9 cellular contexts compared by ENCODE assay signal in genomic region chr3:32733631-32734229, GRCh38. TPM values are rescaled to one million over a fixed set of nuclear protein-coding genes. Genes with fewer than 3 reads are reported as not detected.
DNase-seq lines count a peak whose midpoint lies in the region; ATAC-seq and TF ChIP-seq lines count a peak whose summit lies in the region.
"Had no signal": no experiment of that assay in that cellular context is flagged by ENCODE, and none has a peak within 500 bp of the region (broad histone marks: within the 10 kb centered on the region; RNA-seq: fewer than 3 reads in every experiment).

No MANE protein-coding gene starts in this region.

- in situ Hi-C loops in SK-MEL-5 (cut with HindIII; ENCODE audit: low pct_unique_long_range_greater_than_20kb, low sequenced_read_pairs), result no loop called here

- intact Hi-C loops in Calu3 (cut with micrococcal nuclease; ENCODE audit: unreplicated experiment), result loop anchor here (1.0 kb wide), 2 partner anchors 170 to 201 kb away; no protein-coding TSS in a partner anchor

- no peak overlapping the region for H3K4me3 Mint-ChIP-seq in Calu3 (ENCODE audit: low read depth, unreplicated experiment)
- H3K4me3 Mint-ChIP-seq: naive B cell had no signal

- CTCF ChIA-PET in Calu3 (lab: Charles Lee), result no interaction called here

- H3K4me3 ChIP-seq in fibroblast of mammary gland (ENCODE audit: control insufficient read depth, low read depth, low read length) (no peak overlapping the region), retinal pigment epithelial cell (ENCODE audit: low read length) (no peak overlapping the region)

- no peaks in the 10 kb centered on the region for H3K4me1 Mint-ChIP-seq in Calu3 (ENCODE audit: low read depth, unreplicated experiment)

- H3K36me3 Mint-ChIP-seq in Calu3 (ENCODE audit: insufficient read depth, unreplicated experiment), result no peaks in the 10 kb centered on the region

- no peak overlapping the region for H3K27ac Mint-ChIP-seq in Calu3 (ENCODE audit: unreplicated experiment)

- BruUV-seq in Calu3 (replicated peaks; lab: Mats Ljungman, UMichigan), result no TSS peak

- ATAC-seq in HG03378 (IDR thresholded peaks at IDR 0.05; ENCODE audit: unreplicated experiment), result peak; percentile 53
- no peak for ATAC-seq in HG02970 (IDR thresholded peaks at IDR 0.05; ENCODE audit: low FRiP score, unreplicated experiment)
- no peak for ATAC-seq in HG02840 (IDR thresholded peaks at IDR 0.05; ENCODE audit: low FRiP score, unreplicated experiment)
- no peak for ATAC-seq in HG02938 (IDR thresholded peaks at IDR 0.05; ENCODE audit: unreplicated experiment)

- no peaks in the 10 kb centered on the region for H3K27me3 Mint-ChIP-seq in Calu3 (ENCODE audit: unreplicated experiment)
- H3K27me3 Mint-ChIP-seq: naive B cell had no signal

- H3K9me3 Mint-ChIP-seq in Calu3 (ENCODE audit: low read depth, unreplicated experiment), result no peaks in the 10 kb centered on the region
- H3K9me3 Mint-ChIP-seq: naive B cell had no signal

- DNase-seq in Calu3, result no peak
- peak; percentile 67 for DNase-seq in SK-MEL-5 (ENCODE audit: low read depth, low spot score)
- peak; percentile 54 for DNase-seq in fibroblast of mammary gland (ENCODE audit: low read depth)
- DNase-seq in retinal pigment epithelial cell (ENCODE audit: low read depth), result peak; percentile 5
- DNase-seq: naive B cell had no signal

- TF ChIP-seq CTCF in Calu3 (IDR thresholded peaks at IDR 0.05; ENCODE audit: unreplicated experiment) (peak; percentile 40), fibroblast of mammary gland (conservative IDR thresholded peaks at IDR 0.05; ENCODE audit: control insufficient read depth, insufficient read depth, low read depth, low read length) (peak; percentile 71), retinal pigment epithelial cell (conservative IDR thresholded peaks at IDR 0.05; ENCODE audit: low read depth, low read length) (peak; percentile 65)

RNA-seq across cellular contexts. Expression of gene CNOT10, which starts 48.7 kb away (rescaled TPM):
- total RNA-seq in Calu3 (2022), result 41.4 and 45.1 TPM in 2 replicates
- 29.2 and 34.8 TPM in 2 replicates for total RNA-seq in SK-MEL-5 (2014; rRNA removed; shearing (Covaris generic))
- polyA plus RNA-seq in SK-MEL-5 (2015; cell fraction: cytosol; rRNA removed), result 30.6 and 37.9 TPM in 2 replicates
- polyA plus RNA-seq in SK-MEL-5 (2015; cell fraction: nucleus; rRNA removed), result 36.3 and 43.4 TPM in 2 replicates
